Comparison of ENCODE assay signal across 8 cellular contexts in genomic region chr1:226407497-226408284, GRCh38. TPM values are rescaled to one million over a fixed set of nuclear protein-coding genes. Genes with fewer than 3 reads are reported as not detected.
A peak's percentile ranks its signal among the peaks of the same experiment; 100 is the strongest.
DNase-seq lines count a peak whose midpoint lies in the region; TF ChIP-seq lines count a peak whose summit lies in the region.

Gene PARP1 (minus strand): TSS chr1:226408093. CDS start chr1:226407929, 164 bp downstream.

- peak within 1 kb of the TSS; percentile 70; the same call in 1 of the 2 replicates for H3K14ac ChIP-seq in H9 (ENCODE audit: insufficient read depth, low read length)

- H4K91ac ChIP-seq in H9 (ENCODE audit: insufficient read length, low read depth, low read length) = no peak within 1 kb of the TSS

- no peak within 1 kb of the TSS for H3T11ph ChIP-seq in H9 (ENCODE audit: low read length)

- DNase-seq in GF-D8 (lab: John Stamatoyannopoulos, UW) (peak; percentile 56), H9 (peak; percentile 92), M059J (ENCODE audit: low read depth) (peak; percentile 89), SHP77 treated with DMSO at 0.1 percent for 48 hours (lab: John Stamatoyannopoulos, UW) (peak; percentile 42), fibroblast of the conjunctiva (ENCODE audit: low read depth) (peak; percentile 84), neural crest cell (ENCODE audit: low read depth, low spot score) (peak; percentile 82)
- peak; percentile 96 for DNase-seq in activated effector memory CD4-positive, alpha-beta T cell treated with anti-CD3 and anti-CD28 coated beads, Interleukin-2, amount 50 U/mL, for 16 hours

- H3K4me1 ChIP-seq in H9 (ENCODE audit: insufficient read depth, low read length) (peaks cover 17% of the 10 kb centered on the region), stomach smooth muscle (ENCODE audit: control insufficient read depth, insufficient read depth, low read length) (peaks cover 37% of the 10 kb centered on the region)

- no peaks in the 10 kb centered on the region for H3K27me3 ChIP-seq in H9 (ENCODE audit: insufficient read depth, low read length)
- H3K27me3 ChIP-seq in stomach smooth muscle (ENCODE audit: control insufficient read depth in 1 of 2, insufficient read depth in 2 of 2, low read length in 2 of 2) = no peaks in the 10 kb centered on the region

- peak within 1 kb of the TSS; percentile 96 to 98 for H3K4me3 Mint-ChIP-seq in H9
- peak within 1 kb of the TSS; percentile 97 for H3K4me3 Mint-ChIP-seq in neural crest cell

- H3K36me3 Mint-ChIP-seq in H9 (ENCODE audit: insufficient read depth in 1 of 3, low read depth in 3 of 3) = peaks cover under 1 to 2% (median 1%) of the 10 kb centered on the region in 3 experiments; a peak in 5 of 7 replicates
- H3K36me3 Mint-ChIP-seq in neural crest cell (ENCODE audit: low read depth) = no peaks in the 10 kb centered on the region

- no peak within 1 kb of the TSS for H2AK5ac ChIP-seq in H9 (ENCODE audit: insufficient read length, low read length)

- H3K27me3 Mint-ChIP-seq in H9 (ENCODE audit: low read depth) (no peaks in the 10 kb centered on the region; the same call in none of the 2 replicates), neural crest cell (ENCODE audit: low read depth) (no peaks in the 10 kb centered on the region)

- no peak within 1 kb of the TSS for H3K23ac ChIP-seq in H9 (ENCODE audit: insufficient read length, low read depth, low read length)

- H3K79me1 ChIP-seq in H9 (ENCODE audit: insufficient read depth, low read depth, low read length, poor library complexity, severe bottlenecking) = peaks cover 3% of the 10 kb centered on the region

- WGBS in H9 (ENCODE audit: extremely low coverage, insufficient read length, low lambda C conversion rate) = no CpG with 5 or more reads among the region's 90 CpGs

- no peaks in the 10 kb centered on the region for H4K20me1 ChIP-seq in H9 (ENCODE audit: control insufficient read depth, insufficient read depth, insufficient read length)

- H3K9me3 ChIP-seq in H9 (ENCODE audit: control insufficient read depth, low read depth, low read length) (no peaks in the 10 kb centered on the region), stomach smooth muscle (ENCODE audit: control insufficient read depth in 2 of 2, low read length in 2 of 2) (no peaks in the 10 kb centered on the region)

- no peak within 1 kb of the TSS for H4K8ac ChIP-seq in H9 (replicated peaks; ENCODE audit: insufficient read length, low read depth, low read length)

- H3K4me2 ChIP-seq in H9 (ENCODE audit: insufficient read depth, insufficient read length, low read length) = peak within 1 kb of the TSS; percentile 100

- no peak within 1 kb of the TSS for H2BK12ac ChIP-seq in H9 (ENCODE audit: insufficient read length, low read depth, low read length)

- H4K5ac ChIP-seq in H9 (ENCODE audit: insufficient read length, low read depth, low read length) = no peak within 1 kb of the TSS

- peaks cover 14% of the 10 kb centered on the region for H3K23me2 ChIP-seq in H9 (ENCODE audit: insufficient read length, low read depth, low read length, poor library complexity, severe bottlenecking)

- H3K36me3 ChIP-seq in stomach smooth muscle (ENCODE audit: control insufficient read depth in 2 of 2, insufficient read depth in 2 of 2, low read length in 2 of 2) = no peaks in the 10 kb centered on the region

- no peak within 1 kb of the TSS for H2BK5ac ChIP-seq in H9 (ENCODE audit: insufficient read length, low read length)

- H2BK15ac ChIP-seq in H9 (ENCODE audit: low read depth, low read length) = no peak within 1 kb of the TSS

- no peak within 1 kb of the TSS for H3K27ac ChIP-seq in H9 (ENCODE audit: insufficient read length, low read depth, low read length)
- peak within 1 kb of the TSS; percentile 62 for H3K27ac ChIP-seq in stomach smooth muscle (ENCODE audit: low read length)

- H2AFZ ChIP-seq in H9 (ENCODE audit: low read length) = no peak within 1 kb of the TSS

- H3K9me3 Mint-ChIP-seq in H9 (no peaks in the 10 kb centered on the region; a peak in 1 of 5 replicates), neural crest cell (no peaks in the 10 kb centered on the region)

- H3K4me1 Mint-ChIP-seq in H9 = peaks cover 39 to 43% of the 10 kb centered on the region in 2 experiments
- peaks cover 46% of the 10 kb centered on the region for H3K4me1 Mint-ChIP-seq in neural crest cell

- no peak within 1 kb of the TSS for H3K4ac ChIP-seq in H9 (ENCODE audit: low read depth, low read length)

- peak within 1 kb of the TSS; percentile 71 to 84 for H3K4me3 ChIP-seq in stomach smooth muscle (ENCODE audit: low read length in 2 of 2)

- H3K56ac ChIP-seq in H9 (ENCODE audit: insufficient read length, low read depth, low read length) = no peak within 1 kb of the TSS

- H3K27ac Mint-ChIP-seq in H9 = peak within 1 kb of the TSS; percentile 90 to 98 (median 95)
- peak within 1 kb of the TSS; percentile 99 for H3K27ac Mint-ChIP-seq in neural crest cell (ENCODE audit: unreplicated experiment)

- H3K9ac ChIP-seq in H9 (ENCODE audit: extremely low read depth, insufficient read length, low read length) = peak within 1 kb of the TSS; percentile 83
- H3K9ac ChIP-seq in stomach smooth muscle (ENCODE audit: low read length in 2 of 2) = peak within 1 kb of the TSS; percentile 68 to 80

- peak within 1 kb of the TSS; percentile 50 for H3K18ac ChIP-seq in H9 (ENCODE audit: insufficient read length, low read depth, low read length)

- H2BK120ac ChIP-seq in H9 (ENCODE audit: low read depth, low read length, poor library complexity, severe bottlenecking) = no peak within 1 kb of the TSS

- no peak within 1 kb of the TSS for H2BK20ac ChIP-seq in H9 (ENCODE audit: low read depth, low read length, poor library complexity, severe bottlenecking)

- TF ChIP-seq CTCF in H9 (conservative IDR thresholded peaks at IDR 0.05) (peak; percentile 82), neural crest cell (conservative IDR thresholded peaks at IDR 0.05) (peak; percentile 92)

- peaks cover 33% of the 10 kb centered on the region; the same call in 1 of the 2 replicates for H3K79me2 ChIP-seq in H9 (ENCODE audit: insufficient read depth, low read length)

RNA-seq across cellular contexts. Expression of gene PARP1, which starts in this region (rescaled TPM):
- total RNA-seq in H9 (2021) (331 and 337 TPM in 2 replicates), neural crest cell (313 and 329 TPM in 2 replicates)
- total RNA-seq in M059J (2014; rRNA removed; shearing (Covaris generic)) = 230 and 254 TPM in 2 replicates

Comparison
In these comparisons a context has a peak if more than half of its experiments do, and no peak if none do; other contexts are left out.
1. DNase-seq: peak in every context shown above with its lines; median percentile 96 in activated effector memory CD4-positive, alpha-beta T cell treated with anti-CD3 and anti-CD28 coated beads, Interleukin-2, amount 50 U/mL, for 16 hours; 92 in H9; 89 in M059J; 84 in fibroblast of the conjunctiva; 82 in neural crest cell; 56 in GF-D8; 42 in SHP77 treated with DMSO at 0.1 percent for 48 hours.